In genomic region chr15:73010154-73011152, GRCh38 we compare ENCODE assay signal across 34 cellular contexts. TPM values are rescaled to one million over a fixed set of nuclear protein-coding genes. Genes with fewer than 3 reads are reported as not detected.
DNase-seq lines count a peak whose midpoint lies in the region; ATAC-seq, FAIRE-seq and TF ChIP-seq lines count a peak whose summit lies in the region.
"Had no signal": no experiment of that assay in that cellular context is flagged by ENCODE, and none has a peak within 500 bp of the region (broad histone marks: within the 10 kb centered on the region; RNA-seq: fewer than 3 reads in every experiment).

No MANE protein-coding gene starts in this region.

- H3K27ac Mint-ChIP-seq in nephron = peak overlapping the region; percentile 50 to 80 (median 70)
- H3K27ac Mint-ChIP-seq: activated CD4-positive, alpha-beta memory T cell treated with anti-CD3 and anti-CD28 coated beads, Interleukin-2, amount 10 ng/mL, durations not matched to agents 7 days and 5 days; activated naive CD4-positive, alpha-beta T cell treated with anti-CD3 and anti-CD28 coated beads, Interleukin-2, amount 50 U/mL, for 72 hours; CD8-positive, alpha-beta T cell; endodermal cell; T-helper 1 cell treated with Interleukin-12 subunit alpha and Interleukin-12 subunit beta and Interleukin-4 antibody, amounts not matched to agents 30 μg/mL and 1 μg/mL, for 36 hours had no signal

- no peaks in the 10 kb centered on the region for H3K9me3 ChIP-seq in H1 (ENCODE audit: insufficient read depth in 2 of 2, low read depth in 1 of 2, low read length in 1 of 2)
- H3K9me3 ChIP-seq: esophagus squamous epithelium, gastrocnemius medialis, neutrophil, SK-N-SH, tibial artery had no signal

- H4K8ac ChIP-seq in H1 (ENCODE audit: extremely low read depth, insufficient read depth, low read length) = no peak overlapping the region

- TF ChIP-seq CTCF in H1 (IDR thresholded peaks at IDR 0.05; ENCODE audit: control extremely low read depth in 1 of 3, insufficient read depth in 1 of 3, low read depth in 1 of 3, low read length in 3 of 3) (no peak), nephron (IDR thresholded peaks at IDR 0.05; ENCODE audit: unreplicated experiment in 3 of 3) (no peak)

- TF ChIP-seq POLR2A in H1 (IDR thresholded peaks at IDR 0.05; ENCODE audit: control extremely low read depth in 1 of 2, low read depth in 2 of 2, low read length in 2 of 2) = no peak

- 0 out of 2 replicates have a peak overlapping the region, but pooled peaks have one; percentile 27 for H3K18ac ChIP-seq in H1 (ENCODE audit: extremely low read depth, low read length)

- WGBS in H1 (ENCODE audit: extremely low coverage in 1 of 2, insufficient coverage in 1 of 2, insufficient read length in 1 of 2, insufficient replicate concordance in 2 of 2, low coverage in 1 of 2, low lambda C conversion rate in 2 of 2, missing lambda C conversion rate in 1 of 2), 2 experiments = 89% methylated on average over 10 of the region's 10 CpGs; no CpG with 5 or more reads in 1 of the 2 experiments

- DNase-seq in left cardiac atrium (no peak), cardiac septum (ENCODE audit: low spot score) (no peak), H1 (ENCODE audit: low read depth in 1 of 2, low spot score in 2 of 2) (no peak), NCI-H1417 treated with DMSO at 0.1 percent for 48 hours (lab: John Stamatoyannopoulos, UW) (no peak), NCI-H1436 treated with DMSO at 0.1 percent for 48 hours (lab: John Stamatoyannopoulos, UW) (no peak)
- DNase-seq: activated CD4-positive, alpha-beta memory T cell treated with anti-CD3 and anti-CD28 coated beads, Interleukin-2, amount 10 ng/mL, durations not matched to agents 7 days and 5 days; activated CD4-positive, alpha-beta T cell treated with anti-CD3 and anti-CD28 coated beads for 1 hour; CD8-positive, alpha-beta T cell; cortex of kidney; DMS 273 treated with DMSO at 0.1 percent for 48 hours; EL; esophagus squamous epithelium; gastrocnemius medialis; H7; KBM-7; MM.1S; NCI-H1436; NCI-H2107; NCI-H510A; SK-N-SH; stimulated activated CD4-positive, alpha-beta T cell treated with anti-CD3 and anti-CD28 coated beads, Interleukin-1b, Interleukin-23, amount 100 ng/mL, for 48 hours; tibial artery had no signal

- CTCF ChIA-PET in H1 (lab: Charles Lee; ENCODE audit: partially characterized antibody) = interaction anchor here (1.1 to 1.6 kb wide), 2 partner anchors 18 to 175 kb away, joined by 3 read pairs; no protein-coding TSS in a partner anchor

- TF ChIP-seq RAD21 in H1 (IDR thresholded peaks at IDR 0.05 in 1 of 2, conservative IDR thresholded peaks at IDR 0.05 in 1 of 2; ENCODE audit: low read depth in 2 of 2, low read length in 2 of 2) = no peak

- no peak overlapping the region for H4K5ac ChIP-seq in H1 (ENCODE audit: insufficient read length, low read depth, low read length)

- H3K14ac ChIP-seq in H1 (ENCODE audit: insufficient read length) = no peak overlapping the region

- H3K56ac ChIP-seq in H1 (replicated peaks; ENCODE audit: insufficient read length, low read depth, low read length) = no peak overlapping the region

- no peaks in the 10 kb centered on the region for H3K23me2 ChIP-seq in H1 (ENCODE audit: low read depth, low read length)

- no peaks in the 10 kb centered on the region for H3K36me3 ChIP-seq in H1 (ENCODE audit: control insufficient read depth in 2 of 4, insufficient read depth in 4 of 4, low read length in 3 of 4)
- H3K36me3 ChIP-seq: cardiac muscle cell, esophagus squamous epithelium, gastrocnemius medialis, neutrophil, tibial artery had no signal

- no peaks in the 10 kb centered on the region for H3K79me2 ChIP-seq in H1 (ENCODE audit: control insufficient read depth in 1 of 2, insufficient read depth in 2 of 2, low read length in 2 of 2)

- FAIRE-seq in H1 (lab: Jason Lieb, UNC) = no peak
- FAIRE-seq: GM12891, islet of Langerhans had no signal

- intact Hi-C loops in left cardiac atrium (cut with DNase I) = no loop called here
- intact Hi-C loops in cardiac septum (cut with DNase I) = loop anchor here (10.0 kb wide), 1 partner anchor 56 kb away; no protein-coding TSS in a partner anchor

- no peak for TF ChIP-seq EP300 in H1 (IDR thresholded peaks at IDR 0.05; ENCODE audit: borderline replicate concordance in 1 of 2, low read depth in 2 of 2, low read length in 2 of 2)

- H3K23ac ChIP-seq in H1 (ENCODE audit: insufficient read length) = no peak overlapping the region

- no peaks in the 10 kb centered on the region for H4K20me1 ChIP-seq in H1 (replicated peaks in 1 of 2; ENCODE audit: control insufficient read depth in 1 of 2, insufficient read depth in 2 of 2, low read length in 2 of 2)

- H3K9me3 Mint-ChIP-seq in nephron = no peaks in the 10 kb centered on the region
- H3K9me3 Mint-ChIP-seq: activated CD4-positive, alpha-beta memory T cell treated with anti-CD3 and anti-CD28 coated beads, Interleukin-2, amount 10 ng/mL, durations not matched to agents 7 days and 5 days; activated naive CD4-positive, alpha-beta T cell treated with anti-CD3 and anti-CD28 coated beads, Interleukin-2, amount 50 U/mL, for 72 hours; CD8-positive, alpha-beta T cell; endodermal cell; T-helper 1 cell treated with Interleukin-12 subunit alpha and Interleukin-12 subunit beta and Interleukin-4 antibody, amounts not matched to agents 30 μg/mL and 1 μg/mL, for 36 hours had no signal

- POLR2A ChIA-PET in H1 (lab: Charles Lee; ENCODE audit: partially characterized antibody) = no interaction called here

- peak overlapping the region; percentile 66; the same call in 1 of the 2 replicates for H2AFZ ChIP-seq in H1 (ENCODE audit: low read length)

- H2BK20ac ChIP-seq in H1 (ENCODE audit: low read length) = no peak overlapping the region

- H3K4me3 Mint-ChIP-seq in nephron = peak overlapping the region in 2 of 3 experiments; percentile 37 to 38
- H3K4me3 Mint-ChIP-seq: activated CD4-positive, alpha-beta memory T cell treated with anti-CD3 and anti-CD28 coated beads, Interleukin-2, amount 10 ng/mL, durations not matched to agents 7 days and 5 days; CD8-positive, alpha-beta T cell; endodermal cell; T-helper 1 cell treated with Interleukin-12 subunit alpha and Interleukin-12 subunit beta and Interleukin-4 antibody, amounts not matched to agents 30 μg/mL and 1 μg/mL, for 36 hours had no signal

- H2BK5ac ChIP-seq in H1 (ENCODE audit: low read depth, low read length) = no peak overlapping the region

- H3K4me2 ChIP-seq in H1 (ENCODE audit: insufficient read depth in 1 of 2, low read depth in 2 of 2, low read length in 2 of 2) = no peak overlapping the region
- H3K4me2 ChIP-seq: SK-N-SH, smooth muscle cell had no signal

- H3K36me3 Mint-ChIP-seq in nephron (ENCODE audit: low read depth) = no peaks in the 10 kb centered on the region
- H3K36me3 Mint-ChIP-seq: activated naive CD4-positive, alpha-beta T cell treated with anti-CD3 and anti-CD28 coated beads, Interleukin-2, amount 50 U/mL, for 72 hours; CD8-positive, alpha-beta T cell had no signal

- no peak overlapping the region for H2BK120ac ChIP-seq in H1 (replicated peaks; ENCODE audit: low read depth, low read length)

- no peak overlapping the region for H3K4ac ChIP-seq in H1 (replicated peaks; ENCODE audit: insufficient read length, low read depth, low read length)

- H3K27ac ChIP-seq in H1 (ENCODE audit: low read depth, low read length) = no peak overlapping the region
- H3K27ac ChIP-seq: cardiac muscle cell, esophagus squamous epithelium, neutrophil, tibial artery had no signal

- H2BK12ac ChIP-seq in H1 (ENCODE audit: low read depth, low read length) = no peak overlapping the region

- no peaks in the 10 kb centered on the region for H3K79me1 ChIP-seq in H1 (ENCODE audit: low read depth, low read length)

- H3K4me3 ChIP-seq in H1 (ENCODE audit: extremely low read depth in 1 of 4, insufficient read depth in 2 of 4, low read depth in 3 of 4, low read length in 4 of 4) = no peak overlapping the region
- H3K4me3 ChIP-seq: cardiac muscle cell, esophagus squamous epithelium, lung, smooth muscle cell, tibial artery had no signal

- peaks cover 4% of the 10 kb centered on the region for H3K27me3 Mint-ChIP-seq in nephron (ENCODE audit: low read depth)

- peak; percentile 26 to 59 for ATAC-seq in left cardiac atrium
- ATAC-seq in HG03354 (IDR thresholded peaks at IDR 0.05; ENCODE audit: poor library complexity, severe bottlenecking, unreplicated experiment) = no peak
- ATAC-seq in HG03378 (IDR thresholded peaks at IDR 0.05; ENCODE audit: unreplicated experiment) = no peak
- ATAC-seq: activated naive CD4-positive, alpha-beta T cell treated with anti-CD3 and anti-CD28 coated beads, Interleukin-2, amount 50 U/mL, for 72 hours; CD8-positive, alpha-beta T cell had no signal

- H4K91ac ChIP-seq in H1 (replicated peaks; ENCODE audit: insufficient read length, low read length) = no peak overlapping the region

- H2AK5ac ChIP-seq in H1 (ENCODE audit: low read depth, low read length) = no peak overlapping the region

- no peak overlapping the region for H3K9ac ChIP-seq in H1 (replicated peaks in 1 of 4; ENCODE audit: extremely low read depth in 1 of 4, low read depth in 3 of 4, low read length in 3 of 4)
- H3K9ac ChIP-seq: SK-N-SH had no signal

- H3K27me3 ChIP-seq in H1 (replicated peaks in 1 of 4; ENCODE audit: control insufficient read depth in 3 of 4, extremely low read depth in 1 of 4, insufficient read depth in 3 of 4, low read length in 3 of 4) = no peaks in the 10 kb centered on the region
- H3K27me3 ChIP-seq: cardiac muscle cell, gastrocnemius medialis, tibial artery had no signal

- no peak overlapping the region for H2BK15ac ChIP-seq in H1 (ENCODE audit: low read length)

- H3K4me1 ChIP-seq in H1 (replicated peaks in 1 of 4; ENCODE audit: control insufficient read depth in 3 of 4, insufficient read depth in 4 of 4, low read length in 3 of 4) = no peaks in the 10 kb centered on the region; a peak in 2 of 7 replicates
- H3K4me1 ChIP-seq: tibial artery had no signal

- peaks cover 19% of the 10 kb centered on the region for H3K4me1 Mint-ChIP-seq in nephron
- H3K4me1 Mint-ChIP-seq: activated CD4-positive, alpha-beta memory T cell treated with anti-CD3 and anti-CD28 coated beads, Interleukin-2, amount 10 ng/mL, durations not matched to agents 7 days and 5 days; endodermal cell had no signal

TF ChIP-seq in H1, 55 proteins besides CTCF, POLR2A, EP300 and RAD21 (continues in another document):
- TF ChIP-seq RXRA (IDR thresholded peaks at IDR 0.05; ENCODE audit: insufficient read depth, low read depth, low read length) (no peak), ASH2L (IDR thresholded peaks at IDR 0.05; ENCODE audit: low read length) (no peak), NRF1 (IDR thresholded peaks at IDR 0.05; ENCODE audit: low read depth, low read length) (no peak)

RNA-seq across cellular contexts. Expression of gene NEO1, which starts 41.8 kb away (rescaled TPM):
- total RNA-seq in left cardiac atrium = 10 to 100 TPM; 10.6 to 16.3 TPM
- total RNA-seq in cardiac septum = 8.7 TPM
- 51.0 and 56.5 TPM in 2 replicates for total RNA-seq in H1 (2021; fragmentation: NEBNext Ultra II Directional; extraction: Animal tissue kit (Norgen Biotek cat#: 25700))
- polyA plus RNA-seq in H1 (2011; rRNA removed) = 36.0 and 36.1 TPM in 2 replicates
- polyA plus RNA-seq in H1 (2011; cell fraction: cytosol; rRNA removed) = 22.6 TPM
- 69.6 TPM for polyA plus RNA-seq in H1 (2011; cell fraction: nucleus; rRNA removed)
- 44.0 to 58.8 TPM (median 52.2 TPM) in 4 replicates for polyA plus RNA-seq in H1 (2012, experiment 1 of 2)
- 4.2 TPM for polyA plus RNA-seq in H1 (2012, experiment 2 of 2)
- polyA plus RNA-seq in H1 (2013, experiment 1 of 2) = 62.3 TPM
- polyA plus RNA-seq in H1 (2013, experiment 2 of 2) = 62.8 TPM
- 54.6 and 64.8 TPM in 2 replicates for polyA minus RNA-seq in H1 (2011; rRNA and poly(A)+ RNA removed)
- polyA minus RNA-seq in H1 (2011; cell fraction: cytosol; rRNA and poly(A)+ RNA removed) = 25.7 TPM
- polyA minus RNA-seq in H1 (2011; cell fraction: nucleus; rRNA and poly(A)+ RNA removed) = 40.2 TPM

Comparison
In these comparisons a context has a peak if more than half of its experiments do, and no peak if none do; other contexts are left out.
1. ATAC-seq: peak in left cardiac atrium (2 of 2); none in HG03354 (single experiment) and HG03378 (single experiment).